11 cellular contexts compared by ENCODE assay signal in genomic region chr7:37942934-37943610, GRCh38. TPM values are rescaled to one million over a fixed set of nuclear protein-coding genes. Genes with fewer than 3 reads are reported as not detected.
DNase-seq lines count a peak whose midpoint lies in the region; ATAC-seq lines count a peak whose summit lies in the region.
"Had no signal": no experiment of that assay in that cellular context is flagged by ENCODE, and none has a peak within 500 bp of the region (broad histone marks: within the 10 kb centered on the region; RNA-seq: fewer than 3 reads in every experiment).

No MANE protein-coding gene starts in this region.

- H4K91ac ChIP-seq in mesenchymal stem cell (ENCODE audit: low read length): no peak overlapping the region

- H3K27me3 ChIP-seq in mesenchymal stem cell (ENCODE audit: control insufficient read depth in 1 of 2, insufficient read depth in 1 of 2, low read length in 2 of 2): no peaks in the 10 kb centered on the region

- ATAC-seq in activated naive CD4-positive, alpha-beta T cell treated with anti-CD3 and anti-CD28 coated beads, Interleukin-2, amount 50 U/mL, for 72 hours: no peak

- H3K36me3 Mint-ChIP-seq in activated naive CD4-positive, alpha-beta T cell treated with anti-CD3 and anti-CD28 coated beads, Interleukin-2, amount 50 U/mL, for 72 hours: no peaks in the 10 kb centered on the region
- H3K36me3 Mint-ChIP-seq: stimulated activated naive B cell treated with anti-CD40 and anti-IgM and Interleukin-4, amounts not matched to agents 10 μg/mL and 1 μg/mL and 100 μg/mL, for 72 hours had no signal

- no peak overlapping the region for H2BK120ac ChIP-seq in mesenchymal stem cell (ENCODE audit: low read depth, low read length)

- no peak overlapping the region for H3K23ac ChIP-seq in mesenchymal stem cell (ENCODE audit: low read length in 2 of 2)

- H2AFZ ChIP-seq in mesenchymal stem cell (ENCODE audit: low read depth, low read length): peak overlapping the region; percentile 61

- no peak overlapping the region for H3K27ac Mint-ChIP-seq in activated naive CD4-positive, alpha-beta T cell treated with anti-CD3 and anti-CD28 coated beads, Interleukin-2, amount 50 U/mL, for 72 hours
- H3K27ac Mint-ChIP-seq: stimulated activated naive B cell treated with anti-CD40 and anti-IgM and Interleukin-4, amounts not matched to agents 10 μg/mL and 1 μg/mL and 100 μg/mL, for 72 hours had no signal

- H3K14ac ChIP-seq in mesenchymal stem cell (ENCODE audit: low read length in 2 of 2): peak overlapping the region in 1 of 2 experiments; percentile 81

- no peaks in the 10 kb centered on the region for H3K9me3 Mint-ChIP-seq in activated naive CD4-positive, alpha-beta T cell treated with anti-CD3 and anti-CD28 coated beads, Interleukin-2, amount 50 U/mL, for 72 hours

- peaks cover 8% of the 10 kb centered on the region for H3K4me1 ChIP-seq in mesenchymal stem cell (ENCODE audit: control insufficient read depth, insufficient read depth, low read depth, low read length)

- peak overlapping the region; percentile 4 for H2AK5ac ChIP-seq in mesenchymal stem cell (ENCODE audit: low read length, severe bottlenecking)

- no peak overlapping the region for H4K8ac ChIP-seq in mesenchymal stem cell (ENCODE audit: low read length)

- H3K9ac ChIP-seq in mesenchymal stem cell (ENCODE audit: low read length): peak overlapping the region; percentile 81

- no peak overlapping the region for H3K4me2 ChIP-seq in mesenchymal stem cell (ENCODE audit: low read length, poor library complexity, severe bottlenecking)

- WGBS in mesenchymal stem cell: 54% methylated on average over 11 of the region's 12 CpGs

- H3K79me1 ChIP-seq in mesenchymal stem cell (replicated peaks; ENCODE audit: low read length, poor library complexity, severe bottlenecking): peaks cover 6% of the 10 kb centered on the region

- H3K27ac ChIP-seq in mesenchymal stem cell (ENCODE audit: low read length, poor library complexity, severe bottlenecking): no peak overlapping the region
- H3K27ac ChIP-seq: 22Rv1 had no signal

- no peak overlapping the region for H2BK15ac ChIP-seq in mesenchymal stem cell (ENCODE audit: low read depth, poor library complexity, severe bottlenecking)

- peak; percentile 76 for DNase-seq in DMS 273 (lab: John Stamatoyannopoulos, UW; ENCODE audit: unreplicated experiment)
- DNase-seq in DMS 273 treated with DMSO at 0.1 percent for 48 hours (lab: John Stamatoyannopoulos, UW): no peak
- peak; percentile 56 for DNase-seq in ecto neural progenitor cell (ENCODE audit: low spot score)
- peak; percentile 18 for DNase-seq in mesenchymal stem cell
- peak; percentile 69 for DNase-seq in ureter (ENCODE audit: low spot score)
- DNase-seq in 8988T: no peak
- DNase-seq in superior temporal gyrus (ENCODE audit: extremely low spot score): no peak
- no peak for DNase-seq in activated naive CD4-positive, alpha-beta T cell treated with anti-CD3 and anti-CD28 coated beads, Interleukin-2, amount 50 U/mL, for 72 hours (ENCODE audit: low spot score in 2 of 2)
- DNase-seq: NCI-H1105 treated with DMSO at 0.1 percent for 48 hours; stimulated activated naive B cell treated with anti-CD40 and anti-IgM and Interleukin-4, amounts not matched to agents 10 μg/mL and 1 μg/mL and 100 μg/mL, for 72 hours had no signal

- H2BK12ac ChIP-seq in mesenchymal stem cell (ENCODE audit: low read length in 2 of 2): no peak overlapping the region

- H3K18ac ChIP-seq in mesenchymal stem cell (ENCODE audit: low read depth in 1 of 2, low read length in 2 of 2): peak overlapping the region in 1 of 2 experiments; percentile 5

- no peak overlapping the region for H3K4ac ChIP-seq in mesenchymal stem cell (ENCODE audit: low read depth in 1 of 2, low read length in 2 of 2)

- H3K9me3 ChIP-seq in mesenchymal stem cell (ENCODE audit: control insufficient read depth, low read length): peaks cover 8% of the 10 kb centered on the region

- H3K36me3 ChIP-seq in mesenchymal stem cell (ENCODE audit: control insufficient read depth in 1 of 2, insufficient read depth in 2 of 2, low read depth in 1 of 2, low read length in 2 of 2): no peaks in the 10 kb centered on the region

- peak overlapping the region in 1 of 2 experiments; percentile 45 for H3K4me3 ChIP-seq in mesenchymal stem cell (ENCODE audit: insufficient read depth in 1 of 2, low read depth in 1 of 2, low read length in 2 of 2)

- no peak overlapping the region for H2BK5ac ChIP-seq in mesenchymal stem cell (ENCODE audit: low read depth, low read length, poor library complexity, severe bottlenecking)

RNA-seq across cellular contexts. Expression of gene EPDR1, which starts 22.6 kb away (rescaled TPM):
- polyA plus RNA-seq in mesenchymal stem cell (2013, experiment 1 of 2): 5.9 TPM
- 6.6 TPM for polyA plus RNA-seq in mesenchymal stem cell (2013, experiment 2 of 2)
- total RNA-seq in ureter: 20.1 TPM
- total RNA-seq in activated naive CD4-positive, alpha-beta T cell treated with anti-CD3 and anti-CD28 coated beads, Interleukin-2, amount 50 U/mL, for 72 hours: under 1 TPM; 0.66 to 0.82 TPM

RNA-seq across cellular contexts. Expression of gene SFRP4, which starts 26.5 kb away (rescaled TPM):
- not detected for polyA plus RNA-seq in mesenchymal stem cell (2013, experiment 1 of 2)
- not detected for polyA plus RNA-seq in mesenchymal stem cell (2013, experiment 2 of 2)
- total RNA-seq in ureter: 1.9 TPM
- not detected for total RNA-seq in activated naive CD4-positive, alpha-beta T cell treated with anti-CD3 and anti-CD28 coated beads, Interleukin-2, amount 50 U/mL, for 72 hours

Comparison
In these comparisons a context has a peak if more than half of its experiments do, and no peak if none do; other contexts are left out.
1. DNase-seq: peak in DMS 273 (single experiment), ecto neural progenitor cell (single experiment), mesenchymal stem cell (single experiment) and ureter (single experiment); none in DMS 273 treated with DMSO at 0.1 percent for 48 hours (single experiment), 8988T (single experiment), superior temporal gyrus (single experiment) and activated naive CD4-positive, alpha-beta T cell treated with anti-CD3 and anti-CD28 coated beads, Interleukin-2, amount 50 U/mL, for 72 hours (0 of 2).
2. RNA of gene EPDR1, which starts 22.6 kb away (total RNA-seq): 20.1 TPM in ureter (single experiment); 0.66 to 0.82 TPM in activated naive CD4-positive, alpha-beta T cell treated with anti-CD3 and anti-CD28 coated beads, Interleukin-2, amount 50 U/mL, for 72 hours; every median in the first group is over 10 times any median in the second.